In genomic region chr20:17616480-17617211, GRCh38 we compare ENCODE assay signal across 10 cellular contexts. TPM values are rescaled to one million over a fixed set of nuclear protein-coding genes. Genes with fewer than 3 reads are reported as not detected.
DNase-seq lines count a peak whose midpoint lies in the region; ATAC-seq and TF ChIP-seq lines count a peak whose summit lies in the region.
"Had no signal": no experiment of that assay in that cellular context is flagged by ENCODE, and none has a peak within 500 bp of the region (broad histone marks: within the 10 kb centered on the region; RNA-seq: fewer than 3 reads in every experiment).

No MANE protein-coding gene starts in this region.

- H3K27ac ChIP-seq in SK-N-SH (ENCODE audit: low read depth in 2 of 2, low read length in 1 of 2) (no peak overlapping the region), Peyer's patch (no peak overlapping the region), stomach (peak overlapping the region in 3 of 5 donors; percentile 76 to 85 (median 83))
- H3K27ac ChIP-seq: C4-2B had no signal

- no peaks in the 10 kb centered on the region for H3K79me2 ChIP-seq in SK-N-SH (ENCODE audit: insufficient read depth)

- no peaks in the 10 kb centered on the region for H3K9me3 ChIP-seq in SK-N-SH
- H3K9me3 ChIP-seq in Peyer's patch, result no peaks in the 10 kb centered on the region
- H3K9me3 ChIP-seq in stomach, result no peaks in the 10 kb centered on the region
- H3K9me3 ChIP-seq: breast epithelium had no signal

- H3K9ac ChIP-seq in SK-N-SH, result no peak overlapping the region

- DNase-seq in SK-N-SH (peak; percentile 5), Peyer's patch (peak; percentile 13 to 45 (median 42)), iPS-NIHi11 (ENCODE audit: low spot score) (peak; percentile 2), stomach (peak; percentile 24), NOMO-1 treated with dmso at 0.1 percent for 144 hours (lab: John Stamatoyannopoulos, UW; ENCODE audit: unreplicated experiment) (no peak), DMS114 treated with DMSO at 0.1 percent for 48 hours (lab: John Stamatoyannopoulos, UW; ENCODE audit: unreplicated experiment) (no peak)

- CTCF ChIA-PET in SK-N-SH (lab: Yijun Ruan, JAX), result interaction anchor here (0.5 to 8.7 kb wide), 32 partner anchors 9 to 815 kb away, joined by 3 to 96 read pairs (median 4); partner anchors contain the start of genes BFSP1 and DSTN

- no peaks in the 10 kb centered on the region for H3F3A ChIP-seq in SK-N-SH (replicated peaks; ENCODE audit: insufficient read depth)

- 83% methylated on average over 17 of the region's 22 CpGs for WGBS in SK-N-SH (ENCODE audit: low lambda C conversion rate)
- WGBS in stomach, 5 donors, result 77 to 84% (median 81%) methylated on average over 15 to 22 of the region's 22 CpGs

- no peaks in the 10 kb centered on the region for H3K27me3 ChIP-seq in SK-N-SH (ENCODE audit: insufficient read depth)
- no peaks in the 10 kb centered on the region for H3K27me3 ChIP-seq in Peyer's patch
- no peaks in the 10 kb centered on the region for H3K27me3 ChIP-seq in stomach
- H3K27me3 ChIP-seq: breast epithelium had no signal

- H2AFZ ChIP-seq in SK-N-SH (ENCODE audit: low read depth), result no peak overlapping the region

- TF ChIP-seq EP300 in SK-N-SH (IDR thresholded peaks at IDR 0.05; ENCODE audit: borderline replicate concordance in 1 of 2, low read depth in 1 of 2, low read length in 1 of 2), result no peak
- no peak for TF ChIP-seq EP300 in stomach (IDR thresholded peaks at IDR 0.05)

- no peak for TF ChIP-seq RAD21 in SK-N-SH (IDR thresholded peaks at IDR 0.05; ENCODE audit: low read length)

- TF ChIP-seq POLR2A in Peyer's patch (IDR thresholded peaks at IDR 0.05) (no peak), stomach (IDR thresholded peaks at IDR 0.05) (no peak)

- intact Hi-C loops in stomach (cut with DNase I; ENCODE audit: low total_unique reads), result loop anchor here (5.0 kb wide), 1 partner anchor 79 kb away; no protein-coding TSS in a partner anchor

- peaks cover 0 to 49% of the 10 kb centered on the region in 2 experiments for H3K36me3 ChIP-seq in SK-N-SH (replicated peaks in 1 of 2; ENCODE audit: control insufficient read depth in 1 of 2, insufficient read depth in 2 of 2, low read length in 1 of 2)
- peaks cover 0 to 70% (median 0%) of the 10 kb centered on the region in 3 donors for H3K36me3 ChIP-seq in Peyer's patch
- H3K36me3 ChIP-seq in stomach, result peaks cover 52 to 87% (median 71%) of the 10 kb centered on the region in 4 donors
- H3K36me3 ChIP-seq: breast epithelium had no signal

- no peak overlapping the region for H3K4me2 ChIP-seq in SK-N-SH

- TF ChIP-seq CTCF in SK-N-SH (IDR thresholded peaks at IDR 0.05), result no peak
- TF ChIP-seq CTCF in Peyer's patch (IDR thresholded peaks at IDR 0.05), result no peak
- no peak for TF ChIP-seq CTCF in stomach (IDR thresholded peaks at IDR 0.05)

- peaks cover 3% of the 10 kb centered on the region; the same call in 1 of the 2 replicates for H4K20me1 ChIP-seq in SK-N-SH (ENCODE audit: insufficient read depth)

- H3K4me3 ChIP-seq in SK-N-SH (ENCODE audit: low read depth in 2 of 2, low read length in 1 of 2), result no peak overlapping the region
- no peak overlapping the region for H3K4me3 ChIP-seq in Peyer's patch
- H3K4me3 ChIP-seq in stomach, result no peak overlapping the region
- H3K4me3 ChIP-seq: breast epithelium had no signal

- ATAC-seq in SK-N-SH treated with all-trans-retinoic acid at 6 μM for 48 hours, result no peak
- no peak for ATAC-seq in activated CD4-positive, CD25-positive, alpha-beta regulatory T cell treated with anti-CD3 and anti-CD28 coated beads, Interleukin-2, amount 50 U/mL, for 24 hours

- H3K9me2 ChIP-seq in SK-N-SH, result no peaks in the 10 kb centered on the region

- H3K4me1 ChIP-seq in SK-N-SH (ENCODE audit: control insufficient read depth in 1 of 2, insufficient read depth in 2 of 2, low read depth in 1 of 2, low read length in 1 of 2) (no peaks in the 10 kb centered on the region), Peyer's patch (peaks cover 0 to 33% (median 0%) of the 10 kb centered on the region in 4 donors), stomach (peaks cover 50 to 66% (median 65%) of the 10 kb centered on the region in 4 donors)

- POLR2A ChIA-PET in SK-N-SH (lab: Yijun Ruan, JAX), result no interaction called here

TF ChIP-seq in SK-N-SH, 30 proteins besides CTCF, POLR2A, EP300 and RAD21:
- no peak for TF ChIP-seq USF1 (IDR thresholded peaks at IDR 0.05; ENCODE audit: borderline replicate concordance, low read depth)
- no peak for TF ChIP-seq NFIC (IDR thresholded peaks at IDR 0.05; ENCODE audit: borderline replicate concordance)
- no peak for TF ChIP-seq TCF12 (IDR thresholded peaks at IDR 0.05)
- no peak for TF ChIP-seq ZBTB33 (IDR thresholded peaks at IDR 0.05; ENCODE audit: borderline replicate concordance, low read depth)
- no peak for TF ChIP-seq TAF1 (IDR thresholded peaks at IDR 0.05; ENCODE audit: borderline replicate concordance, low read depth, low read length)

TF ChIP-seq in SK-N-SH treated with all-trans-retinoic acid at 6 μM for 48 hours, 23 proteins besides CTCF, POLR2A, EP300 and RAD21 (continues in another document):
- TF ChIP-seq ZC3H10 (CRISPR knock-in tag; IDR thresholded peaks at IDR 0.05), result no peak
- TF ChIP-seq RARB (CRISPR knock-in tag; IDR thresholded peaks at IDR 0.05), result no peak
- no peak for TF ChIP-seq ZNF8 (CRISPR knock-in tag; IDR thresholded peaks at IDR 0.05)
- TF ChIP-seq ZFP30 (CRISPR knock-in tag; IDR thresholded peaks at IDR 0.05), result no peak
- no peak for TF ChIP-seq ZFP3 (CRISPR knock-in tag; IDR thresholded peaks at IDR 0.05)
- no peak for TF ChIP-seq TOX (CRISPR knock-in tag; IDR thresholded peaks at IDR 0.05; ENCODE audit: borderline replicate concordance)
- TF ChIP-seq ZNF565 (CRISPR knock-in tag; conservative IDR thresholded peaks at IDR 0.05; ENCODE audit: low read depth), result no peak
- no peak for TF ChIP-seq TCF4 (CRISPR knock-in tag; IDR thresholded peaks at IDR 0.05; ENCODE audit: borderline replicate concordance)
- no peak for TF ChIP-seq ARNTL (CRISPR knock-in tag; IDR thresholded peaks at IDR 0.05; ENCODE audit: borderline replicate concordance, low read depth)
- TF ChIP-seq TSHZ2 (CRISPR knock-in tag; IDR thresholded peaks at IDR 0.05), result no peak
- TF ChIP-seq ZNF70 (CRISPR knock-in tag; IDR thresholded peaks at IDR 0.05), result no peak
- no peak for TF ChIP-seq BACH2 (CRISPR knock-in tag; IDR thresholded peaks at IDR 0.05; ENCODE audit: borderline replicate concordance)
- TF ChIP-seq PPARA (CRISPR knock-in tag; IDR thresholded peaks at IDR 0.05; ENCODE audit: borderline replicate concordance), result no peak
- no peak for TF ChIP-seq POU6F1 (CRISPR knock-in tag; IDR thresholded peaks at IDR 0.05; ENCODE audit: borderline replicate concordance, low read depth)
- no peak for TF ChIP-seq CREB5 (CRISPR knock-in tag; IDR thresholded peaks at IDR 0.05; ENCODE audit: low read depth)
- TF ChIP-seq ISL1 (CRISPR knock-in tag; IDR thresholded peaks at IDR 0.05), result no peak

RNA-seq across cellular contexts. Expression of gene DSTN, which starts 46.8 kb away (rescaled TPM):
- polyA plus RNA-seq in SK-N-SH (2012; rRNA removed) (151 and 167 TPM in 2 replicates), stomach (100 to 1,000 TPM; 464 to 624 (median 598) TPM)
- 249 and 348 TPM in 2 replicates for polyA plus RNA-seq in SK-N-SH (2012; cell fraction: cytosol; rRNA removed)
- 57.6 and 74.2 TPM in 2 replicates for polyA plus RNA-seq in SK-N-SH (2012; cell fraction: nucleus; rRNA removed)
- total RNA-seq in Peyer's patch (100 to 1,000 TPM; 111 to 151 (median 117) TPM), stomach (1,000 to 10,000 TPM in 1 of 5 donors, 100 to 1,000 TPM in 4; 334 to 1,254 (median 555) TPM)

Comparison
In these comparisons a context has a peak if more than half of its experiments do, and no peak if none do; other contexts are left out.
1. DNase-seq: peak in SK-N-SH (single experiment), Peyer's patch (3 of 3), iPS-NIHi11 (single experiment) and stomach (single experiment); none in NOMO-1 treated with dmso at 0.1 percent for 144 hours (single experiment) and DMS114 treated with DMSO at 0.1 percent for 48 hours (single experiment).
2. H3K27ac ChIP-seq: peak in stomach (3 of 5); none in SK-N-SH (0 of 2) and Peyer's patch (0 of 4).